Comparison of ENCODE assay signal across 1 cellular context in the genomic region with DNA sequence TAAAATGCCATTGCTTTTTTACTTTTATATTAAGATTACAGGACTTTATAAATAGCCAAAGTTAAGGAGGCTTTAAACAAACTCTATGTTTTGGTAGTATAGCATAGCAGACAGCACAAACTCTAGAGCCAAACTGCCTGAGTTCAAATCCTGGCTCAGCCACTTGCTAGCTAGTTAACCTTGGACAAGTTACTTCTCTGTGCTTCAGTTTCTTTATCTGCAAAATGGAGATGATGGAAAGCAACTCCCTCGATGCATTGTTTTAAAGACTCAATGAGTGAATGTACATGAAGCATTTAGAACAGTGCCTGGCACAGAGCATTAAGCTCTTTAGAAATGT.
A peak's percentile ranks its signal among the peaks of the same experiment; 100 is the strongest.
TF ChIP-seq lines count a peak whose summit lies in the region.

No MANE protein-coding gene starts in this region.

TF ChIP-seq in endothelial cell of umbilical vein, 7 proteins besides CTCF, POLR2A, EP300 and RAD21:
- TF ChIP-seq EZH2 (IDR thresholded peaks at IDR 0.05; ENCODE audit: borderline replicate concordance, low read depth, low read length, severe bottlenecking) (peak; percentile 19), GATA2 (IDR thresholded peaks at IDR 0.05; ENCODE audit: insufficient read depth, insufficient read length, low read depth, low read length) (no peak)
